13 cellular contexts compared by ENCODE assay signal in genomic region chr3:152213086-152213674, GRCh38. TPM values are rescaled to one million over a fixed set of nuclear protein-coding genes. Genes with fewer than 3 reads are reported as not detected.
DNase-seq lines count a peak whose midpoint lies in the region; ATAC-seq, FAIRE-seq and TF ChIP-seq lines count a peak whose summit lies in the region.
"Had no signal": no experiment of that assay in that cellular context is flagged by ENCODE, and none has a peak within 500 bp of the region (broad histone marks: within the 10 kb centered on the region; RNA-seq: fewer than 3 reads in every experiment).

No MANE protein-coding gene starts in this region.

- H4K20me1 ChIP-seq in HCT116 (ENCODE audit: insufficient read depth) (no peaks in the 10 kb centered on the region), K562 (replicated peaks; ENCODE audit: control insufficient read depth, insufficient read depth, low read length) (no peaks in the 10 kb centered on the region)

- H3K79me2 ChIP-seq in HCT116 (ENCODE audit: insufficient read depth, low read length) (no peaks in the 10 kb centered on the region), K562 (ENCODE audit: control insufficient read depth, insufficient read depth, low read length) (no peaks in the 10 kb centered on the region)

- H3K4me2 ChIP-seq in HCT116 (ENCODE audit: low read length) (no peak overlapping the region), K562 (ENCODE audit: insufficient read depth, low read length) (no peak overlapping the region), neuronal stem cell (ENCODE audit: insufficient read depth, low read length, poor library complexity, severe bottlenecking) (no peak overlapping the region)

- in situ Hi-C loops in K562 (cut with MboI), result no loop called here

- H3K4me3 ChIP-seq in HCT116 (replicated peaks in 1 of 2; ENCODE audit: low read depth in 1 of 2, low read length in 2 of 2) (no peak overlapping the region), K562 (no peak overlapping the region), neuronal stem cell (ENCODE audit: low read length in 2 of 2) (no peak overlapping the region), colonic mucosa (no peak overlapping the region)
- H3K4me3 ChIP-seq: lower lobe of right lung had no signal

- no peak overlapping the region for H4K91ac ChIP-seq in neuronal stem cell (ENCODE audit: low read depth, low read length, poor library complexity)

- H2BK12ac ChIP-seq in neuronal stem cell (ENCODE audit: low read length), result no peak overlapping the region

- no peak overlapping the region for H3K14ac ChIP-seq in neuronal stem cell (ENCODE audit: low read length)

- no peak overlapping the region for H3K18ac ChIP-seq in neuronal stem cell (ENCODE audit: low read length)

- no peak overlapping the region for H3K4ac ChIP-seq in neuronal stem cell (ENCODE audit: low read length)

- no peak overlapping the region for H2BK15ac ChIP-seq in neuronal stem cell (ENCODE audit: low read length)

- no peak overlapping the region for H4K8ac ChIP-seq in neuronal stem cell (ENCODE audit: low read depth, low read length)

- H2AFZ ChIP-seq in HCT116 (ENCODE audit: low read depth, low read length, poor library complexity, severe bottlenecking), result peak overlapping the region; percentile 14
- peak overlapping the region; percentile 34; the same call in 1 of the 2 replicates for H2AFZ ChIP-seq in K562 (ENCODE audit: low read depth, low read length)
- H2AFZ ChIP-seq in neuronal stem cell (ENCODE audit: low read length), result peak overlapping the region; percentile 50

- H2AK5ac ChIP-seq in neuronal stem cell (ENCODE audit: low read depth, low read length), result no peak overlapping the region

- H3K9me3 ChIP-seq in HCT116 (ENCODE audit: control insufficient read depth in 1 of 2, insufficient read depth in 1 of 2, low read depth in 1 of 2, low read length in 2 of 2) (no peaks in the 10 kb centered on the region), K562 (replicated peaks; ENCODE audit: control insufficient read depth, insufficient read depth, low read depth, low read length) (no peaks in the 10 kb centered on the region), neuronal stem cell (replicated peaks in 1 of 2; ENCODE audit: control insufficient read depth in 2 of 2, insufficient read depth in 1 of 2, low read depth in 1 of 2, low read length in 2 of 2) (no peaks in the 10 kb centered on the region), colonic mucosa (no peaks in the 10 kb centered on the region)
- H3K9me3 ChIP-seq: lower lobe of right lung had no signal

- H3K9me1 ChIP-seq in K562 (ENCODE audit: control insufficient read depth, insufficient read depth, low read length), result no peaks in the 10 kb centered on the region

- TF ChIP-seq RAD21 in HCT116 (IDR thresholded peaks at IDR 0.05; ENCODE audit: low read depth) (no peak), K562 (CRISPR knock-in tag; conservative IDR thresholded peaks at IDR 0.05 in 1 of 2, IDR thresholded peaks at IDR 0.05 in 1 of 2) (no peak)

- no peaks in the 10 kb centered on the region for H3K79me1 ChIP-seq in neuronal stem cell (ENCODE audit: low read depth, low read length)

- H3K27ac ChIP-seq in HCT116 (ENCODE audit: low read depth, low read length) (no peak overlapping the region), K562 (ENCODE audit: extremely low read depth, low read depth, low read length) (no peak overlapping the region), neuronal stem cell (replicated peaks; ENCODE audit: low read length) (no peak overlapping the region), colonic mucosa (no peak overlapping the region)
- H3K27ac ChIP-seq: lower lobe of right lung had no signal

- POLR2A ChIA-PET in HCT116 (lab: Charles Lee) (no interaction called here), K562 (lab: Yijun Ruan, JAX) (interaction anchor here (0.5 to 1.2 kb wide), 4 partner anchors 32 to 836 kb away, joined by 3 to 6 read pairs (median 3); partner anchors contain the start of gene MBNL1)

- no peak overlapping the region for H2BK5ac ChIP-seq in neuronal stem cell (ENCODE audit: low read length)

- H3K9me2 ChIP-seq in HCT116 (ENCODE audit: insufficient read depth), result no peaks in the 10 kb centered on the region

- H3K27me3 ChIP-seq in HCT116 (ENCODE audit: insufficient read depth, low read length) (no peaks in the 10 kb centered on the region), K562 (ENCODE audit: control insufficient read depth in 2 of 2, insufficient read depth in 2 of 2, low read length in 2 of 2) (no peaks in the 10 kb centered on the region), neuronal stem cell (ENCODE audit: control insufficient read depth in 3 of 3, insufficient read depth in 3 of 3, low read depth in 1 of 3, low read length in 3 of 3) (no peaks in the 10 kb centered on the region), colonic mucosa (no peaks in the 10 kb centered on the region)

- BruUV-seq in HCT116 (replicated peaks; lab: Mats Ljungman, UMichigan) (no TSS peak), K562 (replicated peaks; lab: Mats Ljungman, UMichigan) (no TSS peak)

- TF ChIP-seq CTCF in HCT116 (IDR thresholded peaks at IDR 0.05 in 2 of 3, conservative IDR thresholded peaks at IDR 0.05 in 1 of 3; ENCODE audit: borderline replicate concordance in 1 of 3, insufficient read depth in 1 of 3, low read depth in 2 of 3, low read length in 2 of 3), result no peak
- TF ChIP-seq CTCF in K562 (IDR thresholded peaks at IDR 0.05 in 2 of 3, conservative IDR thresholded peaks at IDR 0.05 in 1 of 3; ENCODE audit: insufficient read depth in 2 of 3, low read depth in 1 of 3, low read length in 3 of 3), result no peak
- no peak for TF ChIP-seq CTCF in colonic mucosa (IDR thresholded peaks at IDR 0.05)

- no peak for ATAC-seq in HCT116
- ATAC-seq in K562, result no peak; the same call in 2 of the 3 replicates

- no peak overlapping the region for H3K23ac ChIP-seq in neuronal stem cell (ENCODE audit: low read depth, low read length, poor library complexity)

- TF ChIP-seq EP300 in K562 (IDR thresholded peaks at IDR 0.05; ENCODE audit: low read length), result no peak

- no peaks in the 10 kb centered on the region for H3K36me3 ChIP-seq in HCT116 (ENCODE audit: control insufficient read depth in 1 of 2, insufficient read depth in 2 of 2, low read length in 2 of 2)
- H3K36me3 ChIP-seq in K562 (ENCODE audit: control insufficient read depth, insufficient read depth, low read length), result no peaks in the 10 kb centered on the region
- no peaks in the 10 kb centered on the region for H3K36me3 ChIP-seq in neuronal stem cell (replicated peaks in 1 of 2; ENCODE audit: control insufficient read depth in 2 of 2, insufficient read depth in 2 of 2, low read length in 2 of 2)
- H3K36me3 ChIP-seq in colonic mucosa, result no peaks in the 10 kb centered on the region
- H3K36me3 ChIP-seq: lower lobe of right lung had no signal

- DNase-seq in CD1c-positive myeloid dendritic cell (ENCODE audit: extremely low spot score), result peak; percentile 42
- DNase-seq in HCT116 (ENCODE audit: low read depth, low spot score), result no peak
- DNase-seq in K562 (ENCODE audit: extremely low read depth in 1 of 4, low spot score in 3 of 4), result no peak
- DNase-seq in neuronal stem cell (ENCODE audit: low spot score), result no peak
- DNase-seq in Ammon's horn (ENCODE audit: low spot score), result no peak
- DNase-seq in hypothalamus (lab: John Stamatoyannopoulos, UW), result no peak
- no peak for DNase-seq in colonic mucosa
- no peak for DNase-seq in NCI-H2107 treated with DMSO at 0.1 percent for 48 hours (lab: John Stamatoyannopoulos, UW; ENCODE audit: unreplicated experiment)
- DNase-seq: hippocampal formation; lower lobe of right lung; NCI-H1105; NCI-H446 treated with DMSO at 0.1 percent for 48 hours; stimulated activated CD4-positive, alpha-beta T cell treated with anti-CD3 and anti-CD28 coated beads, Interleukin-4, amount 100 ng/mL, for 4 hours had no signal

- no peak for FAIRE-seq in K562 (lab: Jason Lieb, UNC)

- intact Hi-C loops in HCT116 (cut with micrococcal nuclease) (no loop called here), K562 (cut with micrococcal nuclease) (no loop called here), colonic mucosa (cut with DNase I) (no loop called here)

- H3K4me1 ChIP-seq in HCT116 (ENCODE audit: control insufficient read depth in 1 of 2, insufficient read depth in 2 of 2, low read length in 2 of 2) (peaks cover 0 to 5% of the 10 kb centered on the region in 2 experiments; a peak in 1 of 4 replicates), K562 (replicated peaks in 1 of 2; ENCODE audit: control insufficient read depth in 2 of 2, insufficient read depth in 2 of 2, low read length in 2 of 2) (peaks cover 0 to 6% of the 10 kb centered on the region in 2 experiments; a peak in 2 of 5 replicates), neuronal stem cell (ENCODE audit: control insufficient read depth in 2 of 2, insufficient read depth in 1 of 2, low read depth in 1 of 2, low read length in 2 of 2) (no peaks in the 10 kb centered on the region), colonic mucosa (peaks cover 4% of the 10 kb centered on the region)
- H3K4me1 ChIP-seq: lower lobe of right lung had no signal

- RAD21 ChIA-PET in HCT116 (lab: Charles Lee; ENCODE audit: low non-redundant PET in 1 of 2, low total read pairs in 2 of 2, uncharacterized antibody in 2 of 2, unreplicated experiment in 2 of 2), result no interaction called here

- no peak overlapping the region for H2BK120ac ChIP-seq in neuronal stem cell (ENCODE audit: low read depth, low read length)

- no peak overlapping the region for H3K9ac ChIP-seq in HCT116 (ENCODE audit: low read length)
- no peak overlapping the region for H3K9ac ChIP-seq in K562 (ENCODE audit: insufficient read depth in 1 of 2, low read depth in 2 of 2, low read length in 2 of 2)
- no peak overlapping the region for H3K9ac ChIP-seq in neuronal stem cell (ENCODE audit: low read depth, low read length, poor library complexity)
- H3K9ac ChIP-seq in colonic mucosa (ENCODE audit: low read depth in 2 of 2, low read length in 2 of 2), result no peak overlapping the region

- no peak for TF ChIP-seq POLR2A in HCT116 (IDR thresholded peaks at IDR 0.05; ENCODE audit: borderline replicate concordance, extremely low read depth, insufficient read depth, insufficient read length)
- no peak for TF ChIP-seq POLR2A in K562 (conservative IDR thresholded peaks at IDR 0.05)

- CTCF ChIA-PET in HCT116 (lab: Charles Lee), result no interaction called here
- CTCF ChIA-PET in K562 (lab: Yijun Ruan, JAX; ENCODE audit: low intra/inter-chr PET ratio), result no interaction called here

RNA-seq across cellular contexts. Expression of gene MBNL1, which starts 55.5 kb away (rescaled TPM):
- total RNA-seq in HCT116 (2021; ENCODE audit: unreplicated experiment), result 200 TPM
- 69.4 and 70.1 TPM in 2 replicates for polyA plus RNA-seq in HCT116 (2012)
- 337 and 524 TPM in 2 replicates for total RNA-seq in K562 (2011; cell fraction: chromatin; rRNA removed; ENCODE audit: low replicate concordance)
- total RNA-seq in K562 (2011; cell fraction: nucleolus; rRNA removed), result 154 and 188 TPM in 2 replicates
- total RNA-seq in K562 (2011; cell fraction: nucleoplasm; rRNA removed), result 277 and 417 TPM in 2 replicates
- total RNA-seq in K562 (2014; rRNA removed), result 240 and 243 TPM in 2 replicates
- 220 and 241 TPM in 2 replicates for total RNA-seq in K562 (2014; rRNA removed; fragmentation: Illumina TruSeq; extraction: Trizol)
- 220 and 243 TPM in 2 replicates for total RNA-seq in K562 (2015; rRNA removed; fragmentation: Illumina TruSeq; extraction: Trizol)
- total RNA-seq in K562 (2021), result 217 and 231 TPM in 2 replicates
- polyA plus RNA-seq in K562 (2011; rRNA removed), result 116 and 133 TPM in 2 replicates
- polyA plus RNA-seq in K562 (2011; cell fraction: cytosol; rRNA removed), result 101 and 150 TPM in 2 replicates
- 108 and 135 TPM in 2 replicates for polyA plus RNA-seq in K562 (2011; cell fraction: nucleus; rRNA removed)
- 74.4 and 91.9 TPM in 2 replicates for polyA plus RNA-seq in K562 (2012)
- 202 and 221 TPM in 2 replicates for polyA plus RNA-seq in K562 (2014; fragmentation: Illumina TruSeq; extraction: Trizol)
- polyA plus RNA-seq in K562 (2014; fragmentation: Nextera tagmentation; extraction: Ambion mirVana), result 10 to 100 TPM; 70.3 to 87.3 TPM
- 104 and 107 TPM in 2 replicates for polyA plus RNA-seq in K562 (2014; rRNA removed)
- polyA minus RNA-seq in K562 (2011; rRNA and poly(A)+ RNA removed), result 431 and 448 TPM in 2 replicates
- polyA minus RNA-seq in K562 (2011; cell fraction: cytosol; rRNA and poly(A)+ RNA removed), result 216 and 268 TPM in 2 replicates
- 326 and 485 TPM in 2 replicates for polyA minus RNA-seq in K562 (2011; cell fraction: nucleus; rRNA and poly(A)+ RNA removed)
- polyA plus RNA-seq in neuronal stem cell (2013, experiment 1 of 2), result 5.8 TPM
- polyA plus RNA-seq in neuronal stem cell (2013, experiment 2 of 2), result 6.1 TPM
- total RNA-seq in colonic mucosa, result 100 to 1,000 TPM; 149 to 191 TPM
